8 cellular contexts compared by ENCODE assay signal in the genomic region with DNA sequence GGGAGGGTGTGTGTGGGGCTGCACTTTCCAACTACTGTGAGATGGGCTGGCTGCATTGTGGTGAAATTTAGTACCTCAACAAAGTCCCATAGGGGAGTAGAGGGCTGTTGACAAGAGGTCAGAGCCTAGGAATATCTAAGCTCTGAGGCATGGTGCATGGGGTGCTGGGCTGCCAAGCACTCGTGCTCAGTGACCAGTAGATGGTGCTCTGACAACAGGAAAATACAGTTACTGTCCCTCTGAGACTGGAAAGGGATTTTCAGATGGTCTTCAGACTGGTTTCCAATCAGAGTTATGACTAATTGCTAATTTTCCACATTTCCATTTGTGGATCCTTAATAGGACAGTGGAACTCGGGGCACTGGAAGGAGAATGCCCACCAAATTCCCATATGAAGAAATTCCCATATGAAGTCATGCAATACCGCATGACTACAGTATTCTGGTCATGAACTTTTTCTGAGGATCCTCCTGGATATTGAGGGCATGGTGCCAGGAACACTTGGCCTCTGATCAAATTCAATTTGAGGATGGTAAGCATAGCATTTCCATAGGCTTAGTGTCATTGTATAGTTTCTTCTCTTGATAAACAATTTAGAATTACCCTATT. TPM values are rescaled to one million over a fixed set of nuclear protein-coding genes. Genes with fewer than 3 reads are reported as not detected.
DNase-seq lines count a peak whose midpoint lies in the region; ATAC-seq and TF ChIP-seq lines count a peak whose summit lies in the region.

No MANE protein-coding gene starts in this region.

- H3K4me1 Mint-ChIP-seq in CD4-positive, alpha-beta T cell (ENCODE audit: low read depth) = no peaks in the 10 kb centered on the region
- peaks cover 11% of the 10 kb centered on the region for H3K4me1 Mint-ChIP-seq in activated CD4-positive, alpha-beta T cell treated with anti-CD3 and anti-CD28 coated beads, Interleukin-2, amount 10 ng/mL, durations not matched to agents 7 days and 5 days
- peaks cover 7% of the 10 kb centered on the region for H3K4me1 Mint-ChIP-seq in activated T-helper 2 cell treated with anti-CD3 and anti-CD28 coated beads, Interferon-gamma antibody, Interleukin-2, Interleukin-4, amounts not matched to agents 10 μg/mL and 5 μg/mL and 100 μg/mL, durations not matched to agents 14 hours and 24 hours and 36 hours (ENCODE audit: low read depth)

- no peaks in the 10 kb centered on the region for H3K36me3 Mint-ChIP-seq in CD4-positive, alpha-beta T cell (ENCODE audit: low read depth)
- no peaks in the 10 kb centered on the region for H3K36me3 Mint-ChIP-seq in activated CD4-positive, alpha-beta T cell treated with anti-CD3 and anti-CD28 coated beads, Interleukin-2, amount 10 ng/mL, durations not matched to agents 7 days and 5 days (ENCODE audit: low read depth)
- H3K36me3 Mint-ChIP-seq in activated T-helper 2 cell treated with anti-CD3 and anti-CD28 coated beads, Interferon-gamma antibody, Interleukin-2, Interleukin-4, amounts not matched to agents 10 μg/mL and 5 μg/mL and 100 μg/mL, durations not matched to agents 14 hours and 24 hours and 36 hours (ENCODE audit: low read depth) = no peaks in the 10 kb centered on the region

- H3K9me3 ChIP-seq in CD4-positive, alpha-beta T cell (ENCODE audit: control insufficient read depth, low read length) = no peaks in the 10 kb centered on the region

- H3K27ac ChIP-seq in CD4-positive, alpha-beta T cell (ENCODE audit: low read depth, low read length) = no peak overlapping the region

- POLR2A ChIA-PET in CD4-positive, alpha-beta T cell (lab: Charles Lee) = no interaction called here
- POLR2A ChIA-PET in activated CD4-positive, alpha-beta T cell treated with anti-CD3 and anti-CD28 coated beads, Interleukin-2, amount 10 ng/mL, durations not matched to agents 7 days and 5 days (lab: Charles Lee) = no interaction called here

- H3K27me3 ChIP-seq in CD4-positive, alpha-beta T cell (ENCODE audit: control insufficient read depth, insufficient read depth, low read length) = peaks cover 42% of the 10 kb centered on the region

- intact Hi-C loops in CD4-positive, alpha-beta T cell (cut with DNase I, micrococcal nuclease) = loop anchor here (1.0 to 2.0 kb wide), 4 partner anchors 575 to 918 kb away; no protein-coding TSS in a partner anchor
- intact Hi-C loops in activated T-helper 2 cell treated with anti-CD3 and anti-CD28 coated beads, Interferon-gamma antibody, Interleukin-2, Interleukin-4, amounts not matched to agents 10 μg/mL and 5 μg/mL and 100 μg/mL, durations not matched to agents 14 hours and 24 hours and 36 hours (cut with micrococcal nuclease) = loop anchor here (2.0 to 10.0 kb wide), 4 partner anchors 196 to 606 kb away; no protein-coding TSS in a partner anchor

- H3K4me3 Mint-ChIP-seq in CD4-positive, alpha-beta T cell = no peak overlapping the region
- no peak overlapping the region for H3K4me3 Mint-ChIP-seq in activated CD4-positive, alpha-beta T cell treated with anti-CD3 and anti-CD28 coated beads, Interleukin-2, amount 10 ng/mL, durations not matched to agents 7 days and 5 days
- H3K4me3 Mint-ChIP-seq in activated T-helper 2 cell treated with anti-CD3 and anti-CD28 coated beads, Interferon-gamma antibody, Interleukin-2, Interleukin-4, amounts not matched to agents 10 μg/mL and 5 μg/mL and 100 μg/mL, durations not matched to agents 14 hours and 24 hours and 36 hours (ENCODE audit: low read depth) = no peak overlapping the region

- peak; percentile 52 for ATAC-seq in CD4-positive, alpha-beta T cell (ENCODE audit: poor library complexity)
- ATAC-seq in GM18519 (IDR thresholded peaks at IDR 0.05; ENCODE audit: low FRiP score, unreplicated experiment) (peak; percentile 63), HG03097 (IDR thresholded peaks at IDR 0.05; ENCODE audit: low FRiP score, unreplicated experiment) (peak; percentile 37), omental fat pad (ENCODE audit: low FRiP score) (peak; percentile 88)

- no peaks in the 10 kb centered on the region for H3K9me3 Mint-ChIP-seq in CD4-positive, alpha-beta T cell
- no peaks in the 10 kb centered on the region for H3K9me3 Mint-ChIP-seq in activated CD4-positive, alpha-beta T cell treated with anti-CD3 and anti-CD28 coated beads, Interleukin-2, amount 10 ng/mL, durations not matched to agents 7 days and 5 days
- no peaks in the 10 kb centered on the region for H3K9me3 Mint-ChIP-seq in activated T-helper 2 cell treated with anti-CD3 and anti-CD28 coated beads, Interferon-gamma antibody, Interleukin-2, Interleukin-4, amounts not matched to agents 10 μg/mL and 5 μg/mL and 100 μg/mL, durations not matched to agents 14 hours and 24 hours and 36 hours

- TF ChIP-seq CTCF in CD4-positive, alpha-beta T cell (IDR thresholded peaks at IDR 0.05) = peak; percentile 60
- TF ChIP-seq CTCF in omental fat pad (IDR thresholded peaks at IDR 0.05) = no peak

- DNase-seq in CD4-positive, alpha-beta T cell = peak in 1 of 10 experiments; percentile 7
- DNase-seq in NCI-H2196 (lab: John Stamatoyannopoulos, UW; ENCODE audit: unreplicated experiment) = peak; percentile 79
- DNase-seq in activated CD4-positive, alpha-beta T cell treated with anti-CD3 and anti-CD28 coated beads, Interleukin-2, amount 10 ng/mL, durations not matched to agents 7 days and 5 days = peak; percentile 44
- DNase-seq in foreskin melanocyte = peak; percentile 64
- DNase-seq in omental fat pad (ENCODE audit: low spot score) = no peak
- DNase-seq in activated T-helper 2 cell treated with anti-CD3 and anti-CD28 coated beads, Interferon-gamma antibody, Interleukin-2, Interleukin-4, amounts not matched to agents 10 μg/mL and 5 μg/mL and 100 μg/mL, durations not matched to agents 14 hours and 24 hours and 36 hours (ENCODE audit: low spot score) = no peak

- H3K27ac Mint-ChIP-seq in CD4-positive, alpha-beta T cell = no peak overlapping the region
- no peak overlapping the region for H3K27ac Mint-ChIP-seq in activated CD4-positive, alpha-beta T cell treated with anti-CD3 and anti-CD28 coated beads, Interleukin-2, amount 10 ng/mL, durations not matched to agents 7 days and 5 days
- H3K27ac Mint-ChIP-seq in activated T-helper 2 cell treated with anti-CD3 and anti-CD28 coated beads, Interferon-gamma antibody, Interleukin-2, Interleukin-4, amounts not matched to agents 10 μg/mL and 5 μg/mL and 100 μg/mL, durations not matched to agents 14 hours and 24 hours and 36 hours = no peak overlapping the region

- peaks cover 57% of the 10 kb centered on the region for H3K27me3 Mint-ChIP-seq in CD4-positive, alpha-beta T cell
- H3K27me3 Mint-ChIP-seq in activated CD4-positive, alpha-beta T cell treated with anti-CD3 and anti-CD28 coated beads, Interleukin-2, amount 10 ng/mL, durations not matched to agents 7 days and 5 days = peaks cover 49% of the 10 kb centered on the region
- peaks cover 47% of the 10 kb centered on the region for H3K27me3 Mint-ChIP-seq in activated T-helper 2 cell treated with anti-CD3 and anti-CD28 coated beads, Interferon-gamma antibody, Interleukin-2, Interleukin-4, amounts not matched to agents 10 μg/mL and 5 μg/mL and 100 μg/mL, durations not matched to agents 14 hours and 24 hours and 36 hours (ENCODE audit: low read depth)

- CTCF ChIA-PET in CD4-positive, alpha-beta T cell (lab: Charles Lee) = interaction anchor here (0.7 to 2.4 kb wide), 4 partner anchors 576 to 917 kb away, joined by 3 to 13 read pairs (median 4); no protein-coding TSS in a partner anchor
- CTCF ChIA-PET in activated CD4-positive, alpha-beta T cell treated with anti-CD3 and anti-CD28 coated beads, Interleukin-2, amount 10 ng/mL, durations not matched to agents 7 days and 5 days (lab: Charles Lee) = interaction anchor here (1.2 to 1.6 kb wide), 2 partner anchors 13 to 601 kb away, joined by 3 to 10 read pairs; no protein-coding TSS in a partner anchor

RNA-seq across cellular contexts. Expression of gene CACNA1E, which starts 4.1 kb away (rescaled TPM):
- total RNA-seq in CD4-positive, alpha-beta T cell = not detected
- not detected for total RNA-seq in activated CD4-positive, alpha-beta T cell treated with anti-CD3 and anti-CD28 coated beads, Interleukin-2, amount 10 ng/mL, durations not matched to agents 7 days and 5 days
- 1 to 10 TPM in 1 of 4 donors, under 1 TPM in 2, not detected in 1; 0.19 to 1.3 (median 0.44) TPM for total RNA-seq in omental fat pad
- not detected in 2 replicates for total RNA-seq in activated T-helper 2 cell treated with anti-CD3 and anti-CD28 coated beads, Interferon-gamma antibody, Interleukin-2, Interleukin-4, amounts not matched to agents 10 μg/mL and 5 μg/mL and 100 μg/mL, durations not matched to agents 14 hours and 24 hours and 36 hours

Comparison
In these comparisons a context has a peak if more than half of its experiments do, and no peak if none do; other contexts are left out.
1. ATAC-seq: peak in every context shown above with its lines; median percentile 88 in omental fat pad; 63 in GM18519; 52 in CD4-positive, alpha-beta T cell; 37 in HG03097.
2. DNase-seq: peak in NCI-H2196 (single experiment), activated CD4-positive, alpha-beta T cell treated with anti-CD3 and anti-CD28 coated beads, Interleukin-2, amount 10 ng/mL, durations not matched to agents 7 days and 5 days (single experiment) and foreskin melanocyte (single experiment); none in omental fat pad (single experiment) and activated T-helper 2 cell treated with anti-CD3 and anti-CD28 coated beads, Interferon-gamma antibody, Interleukin-2, Interleukin-4, amounts not matched to agents 10 μg/mL and 5 μg/mL and 100 μg/mL, durations not matched to agents 14 hours and 24 hours and 36 hours (single experiment).